In genomic region chr11:2860636-2861035, GRCh38 we compare ENCODE assay signal across 12 cellular contexts. TPM values are rescaled to one million over a fixed set of nuclear protein-coding genes. Genes with fewer than 3 reads are reported as not detected.
DNase-seq lines count a peak whose midpoint lies in the region; ATAC-seq, FAIRE-seq and TF ChIP-seq lines count a peak whose summit lies in the region.
"Had no signal": no experiment of that assay in that cellular context is flagged by ENCODE, and none has a peak within 500 bp of the region (broad histone marks: within the 10 kb centered on the region; RNA-seq: fewer than 3 reads in every experiment).

No MANE protein-coding gene starts in this region.

- intact Hi-C loops in activated naive CD4-positive, alpha-beta T cell treated with anti-CD3 and anti-CD28 coated beads for 36 hours (cut with micrococcal nuclease): no loop called here

- FAIRE-seq in H1 (lab: Jason Lieb, UNC): no peak

- peak overlapping the region; percentile 28; the same call in 1 of the 2 replicates for H2AK5ac ChIP-seq in H1 (ENCODE audit: low read depth, low read length)

- no peak overlapping the region for H3K4me3 Mint-ChIP-seq in activated naive CD4-positive, alpha-beta T cell treated with anti-CD3 and anti-CD28 coated beads for 36 hours
- no peak overlapping the region for H3K4me3 Mint-ChIP-seq in stimulated activated naive CD8-positive, alpha-beta T cell treated with anti-CD3 and anti-CD28 coated beads, Interleukin-15, amount 100 ng/mL, for 72 hours

- no peak overlapping the region for H3K27ac Mint-ChIP-seq in activated naive CD4-positive, alpha-beta T cell treated with anti-CD3 and anti-CD28 coated beads for 36 hours
- no peak overlapping the region for H3K27ac Mint-ChIP-seq in stimulated activated naive CD8-positive, alpha-beta T cell treated with anti-CD3 and anti-CD28 coated beads, Interleukin-15, amount 100 ng/mL, for 72 hours

- H3K27me3 ChIP-seq in H1 (replicated peaks in 1 of 4; ENCODE audit: control insufficient read depth in 3 of 4, extremely low read depth in 1 of 4, insufficient read depth in 3 of 4, low read length in 3 of 4): peaks cover 9 to 59% (median 52%) of the 10 kb centered on the region in 4 experiments

- 86% methylated on average over 7 of the region's 7 CpGs; no CpG with 5 or more reads in 1 of the 2 experiments for WGBS in H1 (ENCODE audit: extremely low coverage in 1 of 2, insufficient coverage in 1 of 2, insufficient read length in 1 of 2, insufficient replicate concordance in 2 of 2, low coverage in 1 of 2, low lambda C conversion rate in 2 of 2, missing lambda C conversion rate in 1 of 2), 2 experiments

- TF ChIP-seq EP300 in H1 (IDR thresholded peaks at IDR 0.05; ENCODE audit: borderline replicate concordance in 1 of 2, low read depth in 2 of 2, low read length in 2 of 2): no peak

- no peak overlapping the region for H3K4ac ChIP-seq in H1 (replicated peaks; ENCODE audit: insufficient read length, low read depth, low read length)

- H3K9me3 Mint-ChIP-seq in activated naive CD4-positive, alpha-beta T cell treated with anti-CD3 and anti-CD28 coated beads for 36 hours: no peaks in the 10 kb centered on the region
- no peaks in the 10 kb centered on the region for H3K9me3 Mint-ChIP-seq in stimulated activated naive CD8-positive, alpha-beta T cell treated with anti-CD3 and anti-CD28 coated beads, Interleukin-15, amount 100 ng/mL, for 72 hours

- no peak overlapping the region for H4K5ac ChIP-seq in H1 (ENCODE audit: insufficient read length, low read depth, low read length)

- peak; percentile 65 for DNase-seq in activated naive CD4-positive, alpha-beta T cell treated with anti-CD3 and anti-CD28 coated beads for 36 hours
- no peak for DNase-seq in activated naive CD4-positive, alpha-beta T cell treated with Interleukin-2 at 50 U/mL for 16 hours
- DNase-seq in NCI-H226 (peak; percentile 44), H1 (ENCODE audit: low read depth in 1 of 2, low spot score in 2 of 2) (no peak), C1 segment of cervical spinal cord (lab: John Stamatoyannopoulos, UW) (no peak), coronary artery (ENCODE audit: low spot score) (no peak), HUDEP-2 (lab: John Stamatoyannopoulos, UW; ENCODE audit: unreplicated experiment in 76 of 76) (no peak)
- DNase-seq in stimulated activated naive CD8-positive, alpha-beta T cell treated with anti-CD3 and anti-CD28 coated beads, Interleukin-15, amount 100 ng/mL, for 72 hours: peak; percentile 48 to 59
- DNase-seq: cerebellar nuclear complex, NCI-H1436 treated with DMSO at 0.1 percent for 48 hours, retina had no signal

- H4K91ac ChIP-seq in H1 (replicated peaks; ENCODE audit: insufficient read length, low read length): no peak overlapping the region

- H3K27me3 Mint-ChIP-seq in activated naive CD4-positive, alpha-beta T cell treated with anti-CD3 and anti-CD28 coated beads for 36 hours (ENCODE audit: low read depth): peaks cover 32% of the 10 kb centered on the region
- H3K27me3 Mint-ChIP-seq in stimulated activated naive CD8-positive, alpha-beta T cell treated with anti-CD3 and anti-CD28 coated beads, Interleukin-15, amount 100 ng/mL, for 72 hours: peaks cover 59% of the 10 kb centered on the region

- peak overlapping the region; percentile 98; the same call in 1 of the 2 replicates for H2BK20ac ChIP-seq in H1 (ENCODE audit: low read length)

- H3K79me2 ChIP-seq in H1 (ENCODE audit: control insufficient read depth in 1 of 2, insufficient read depth in 2 of 2, low read length in 2 of 2): no peaks in the 10 kb centered on the region

- peak; percentile 81 for ATAC-seq in stimulated activated naive CD8-positive, alpha-beta T cell treated with anti-CD3 and anti-CD28 coated beads, Interleukin-15, amount 100 ng/mL, for 72 hours

- H4K20me1 ChIP-seq in H1 (replicated peaks in 1 of 2; ENCODE audit: control insufficient read depth in 1 of 2, insufficient read depth in 2 of 2, low read length in 2 of 2): no peaks in the 10 kb centered on the region

- no peaks in the 10 kb centered on the region for H3K79me1 ChIP-seq in H1 (ENCODE audit: low read depth, low read length)

- H3K9me3 ChIP-seq in H1 (ENCODE audit: insufficient read depth in 2 of 2, low read depth in 1 of 2, low read length in 1 of 2): no peaks in the 10 kb centered on the region

- H3K36me3 Mint-ChIP-seq in activated naive CD4-positive, alpha-beta T cell treated with anti-CD3 and anti-CD28 coated beads for 36 hours (ENCODE audit: low read depth): no peaks in the 10 kb centered on the region

- CTCF ChIA-PET in activated naive CD4-positive, alpha-beta T cell treated with anti-CD3 and anti-CD28 coated beads for 36 hours (lab: Charles Lee): interaction anchor here (0.8 to 1.0 kb wide), 2 partner anchors 31 to 328 kb away, joined by 3 to 5 read pairs; no protein-coding TSS in a partner anchor
- CTCF ChIA-PET in H1 (lab: Charles Lee; ENCODE audit: partially characterized antibody): interaction anchor here (0.7 to 3.3 kb wide), 11 partner anchors 10 to 440 kb away, joined by 3 to 17 read pairs (median 3); no protein-coding TSS in a partner anchor

- no peak overlapping the region for H3K56ac ChIP-seq in H1 (replicated peaks; ENCODE audit: insufficient read length, low read depth, low read length)

- H3K14ac ChIP-seq in H1 (ENCODE audit: insufficient read length): no peak overlapping the region

- H4K8ac ChIP-seq in H1 (ENCODE audit: extremely low read depth, insufficient read depth, low read length): no peak overlapping the region; the same call in 1 of the 2 replicates

- TF ChIP-seq CTCF in H1 (IDR thresholded peaks at IDR 0.05; ENCODE audit: control extremely low read depth in 1 of 3, insufficient read depth in 1 of 3, low read depth in 1 of 3, low read length in 3 of 3): no peak
- no peak for TF ChIP-seq CTCF in coronary artery (IDR thresholded peaks at IDR 0.05)

- H3K4me1 ChIP-seq in H1 (replicated peaks in 1 of 4; ENCODE audit: control insufficient read depth in 3 of 4, insufficient read depth in 4 of 4, low read length in 3 of 4): peaks cover 0 to 24% (median 15%) of the 10 kb centered on the region in 4 experiments; a peak in 6 of 7 replicates

- no peak for TF ChIP-seq POLR2A in H1 (IDR thresholded peaks at IDR 0.05; ENCODE audit: control extremely low read depth in 1 of 2, low read depth in 2 of 2, low read length in 2 of 2)

- H3K27ac ChIP-seq in H1 (ENCODE audit: low read depth, low read length): no peak overlapping the region
- no peak overlapping the region for H3K27ac ChIP-seq in coronary artery
- H3K27ac ChIP-seq: VCaP had no signal

- H3K4me3 ChIP-seq in H1 (ENCODE audit: extremely low read depth in 1 of 4, insufficient read depth in 2 of 4, low read depth in 3 of 4, low read length in 4 of 4) (no peak overlapping the region), coronary artery (no peak overlapping the region)

- peak overlapping the region; percentile 92; the same call in 1 of the 2 replicates for H2BK12ac ChIP-seq in H1 (ENCODE audit: low read depth, low read length)

- no peak overlapping the region for H3K9ac ChIP-seq in H1 (replicated peaks in 1 of 4; ENCODE audit: extremely low read depth in 1 of 4, low read depth in 3 of 4, low read length in 3 of 4)

- H2AFZ ChIP-seq in H1 (ENCODE audit: low read length): no peak overlapping the region

- H3K18ac ChIP-seq in H1 (ENCODE audit: extremely low read depth, low read length): peak overlapping the region; percentile 32; the same call in 1 of the 2 replicates

- no peak for TF ChIP-seq RAD21 in H1 (IDR thresholded peaks at IDR 0.05 in 1 of 2, conservative IDR thresholded peaks at IDR 0.05 in 1 of 2; ENCODE audit: low read depth in 2 of 2, low read length in 2 of 2)

- H3K36me3 ChIP-seq in H1 (ENCODE audit: control insufficient read depth in 2 of 4, insufficient read depth in 4 of 4, low read length in 3 of 4): no peaks in the 10 kb centered on the region

- no peak overlapping the region for H3K4me2 ChIP-seq in H1 (ENCODE audit: insufficient read depth in 1 of 2, low read depth in 2 of 2, low read length in 2 of 2)

- no peak overlapping the region for H3K23ac ChIP-seq in H1 (ENCODE audit: insufficient read length)

- POLR2A ChIA-PET in H1 (lab: Charles Lee; ENCODE audit: partially characterized antibody): interaction anchor here (1.4 to 1.8 kb wide), 2 partner anchors 10 to 26 kb away, joined by 3 to 4 read pairs; no protein-coding TSS in a partner anchor

- H3K23me2 ChIP-seq in H1 (ENCODE audit: low read depth, low read length): peaks cover 4% of the 10 kb centered on the region; the same call in 1 of the 2 replicates

- no peak overlapping the region for H2BK120ac ChIP-seq in H1 (replicated peaks; ENCODE audit: low read depth, low read length)

- H3K4me1 Mint-ChIP-seq in activated naive CD4-positive, alpha-beta T cell treated with anti-CD3 and anti-CD28 coated beads for 36 hours (ENCODE audit: low read depth): no peaks in the 10 kb centered on the region
- peaks cover 28% of the 10 kb centered on the region for H3K4me1 Mint-ChIP-seq in stimulated activated naive CD8-positive, alpha-beta T cell treated with anti-CD3 and anti-CD28 coated beads, Interleukin-15, amount 100 ng/mL, for 72 hours

- H2BK15ac ChIP-seq in H1 (ENCODE audit: low read length): 0 out of 2 replicates have a peak overlapping the region, but pooled peaks have one; percentile 61

- H2BK5ac ChIP-seq in H1 (ENCODE audit: low read depth, low read length): no peak overlapping the region

TF ChIP-seq in H1, 55 proteins besides CTCF, POLR2A, EP300 and RAD21 (continues in another document):
- TF ChIP-seq BRCA1 (IDR thresholded peaks at IDR 0.05; ENCODE audit: low read depth, low read length): no peak
- TF ChIP-seq E2F6 (IDR thresholded peaks at IDR 0.05): no peak
- no peak for TF ChIP-seq SIN3A (conservative IDR thresholded peaks at IDR 0.05 in 1 of 2, IDR thresholded peaks at IDR 0.05 in 1 of 2; ENCODE audit: low read depth in 1 of 2, low read length in 2 of 2)
- no peak for TF ChIP-seq RFX5 (IDR thresholded peaks at IDR 0.05; ENCODE audit: borderline replicate concordance, low read depth, low read length)
- no peak for TF ChIP-seq SIRT6 (IDR thresholded peaks at IDR 0.05; ENCODE audit: low read length)

RNA-seq across cellular contexts. Expression of gene CDKN1C, which starts 24.9 kb away (rescaled TPM):
- total RNA-seq in activated naive CD4-positive, alpha-beta T cell treated with anti-CD3 and anti-CD28 coated beads for 36 hours: under 1 TPM; 0.17 to 0.26 TPM
- 12.8 and 16.2 TPM in 2 replicates for total RNA-seq in H1 (2021; fragmentation: NEBNext Ultra II Directional; extraction: Animal tissue kit (Norgen Biotek cat#: 25700))
- polyA plus RNA-seq in H1 (2011; rRNA removed): 14.1 and 21.8 TPM in 2 replicates
- 13.5 TPM for polyA plus RNA-seq in H1 (2011; cell fraction: cytosol; rRNA removed)
- 19.1 TPM for polyA plus RNA-seq in H1 (2011; cell fraction: nucleus; rRNA removed)
- 5.5 to 12.0 TPM (median 10.3 TPM) in 4 replicates for polyA plus RNA-seq in H1 (2012, experiment 1 of 2)
- polyA plus RNA-seq in H1 (2012, experiment 2 of 2): 12.8 TPM
- polyA plus RNA-seq in H1 (2013, experiment 1 of 2): 12.8 TPM
- 10.8 TPM for polyA plus RNA-seq in H1 (2013, experiment 2 of 2)
- 1.7 and 2.9 TPM in 2 replicates for polyA minus RNA-seq in H1 (2011; rRNA and poly(A)+ RNA removed)
- 16.9 TPM for polyA minus RNA-seq in H1 (2011; cell fraction: cytosol; rRNA and poly(A)+ RNA removed)
- 23.8 TPM for polyA minus RNA-seq in H1 (2011; cell fraction: nucleus; rRNA and poly(A)+ RNA removed)

Comparison
In these comparisons a context has a peak if more than half of its experiments do, and no peak if none do; other contexts are left out.
1. DNase-seq: peak in activated naive CD4-positive, alpha-beta T cell treated with anti-CD3 and anti-CD28 coated beads for 36 hours (single experiment), NCI-H226 (single experiment) and stimulated activated naive CD8-positive, alpha-beta T cell treated with anti-CD3 and anti-CD28 coated beads, Interleukin-15, amount 100 ng/mL, for 72 hours (2 of 2); none in activated naive CD4-positive, alpha-beta T cell treated with Interleukin-2 at 50 U/mL for 16 hours (single experiment), H1 (0 of 2), C1 segment of cervical spinal cord (0 of 14), coronary artery (single experiment) and HUDEP-2 (0 of 76).
2. RNA of gene CDKN1C, which starts 24.9 kb away (total RNA-seq): 12.8 to 16.2 TPM in H1; 0.17 to 0.26 TPM in activated naive CD4-positive, alpha-beta T cell treated with anti-CD3 and anti-CD28 coated beads for 36 hours; every median in the first group is over 10 times any median in the second.